In genomic region chr2:203394519-203395227, GRCh38 we compare ENCODE assay signal across 15 cellular contexts.
DNase-seq lines count a peak whose midpoint lies in the region; ATAC-seq and TF ChIP-seq lines count a peak whose summit lies in the region.
"Had no signal": no experiment of that assay in that cellular context is flagged by ENCODE, and none has a peak within 500 bp of the region (broad histone marks: within the 10 kb centered on the region; RNA-seq: fewer than 3 reads in every experiment).

No MANE protein-coding gene starts in this region.

- H3K27me3 Mint-ChIP-seq in activated CD4-positive, alpha-beta T cell treated with anti-CD3 and anti-CD28 coated beads for 36 hours = no peaks in the 10 kb centered on the region
- H3K27me3 Mint-ChIP-seq in endodermal cell (ENCODE audit: insufficient read depth) (no peaks in the 10 kb centered on the region), progenitor cell of endocrine pancreas (no peaks in the 10 kb centered on the region)

- peaks cover 44% of the 10 kb centered on the region for H3K36me3 ChIP-seq in endodermal cell (ENCODE audit: control insufficient read depth, insufficient read depth, low read length)
- H3K36me3 ChIP-seq: colonic mucosa had no signal

- peaks cover 35% of the 10 kb centered on the region for H3K36me3 Mint-ChIP-seq in activated CD4-positive, alpha-beta T cell treated with anti-CD3 and anti-CD28 coated beads for 36 hours (ENCODE audit: low read depth)
- H3K36me3 Mint-ChIP-seq in endodermal cell (ENCODE audit: low read depth) (peaks cover 54% of the 10 kb centered on the region), progenitor cell of endocrine pancreas (ENCODE audit: insufficient read depth) (peaks cover 28% of the 10 kb centered on the region)
- peaks cover 26% of the 10 kb centered on the region for H3K36me3 Mint-ChIP-seq in stimulated activated effector memory CD8-positive, alpha-beta T cell treated with anti-CD3 and anti-CD28 coated beads, Interleukin-12 subunit alpha, Interleukin-12 subunit beta, amount 100 ng/mL, for 72 hours

- CTCF ChIA-PET in activated CD4-positive, alpha-beta T cell treated with anti-CD3 and anti-CD28 coated beads for 36 hours (lab: Charles Lee) = interaction anchor here (1.2 kb wide), 1 partner anchor 423 kb away, joined by 4 read pairs; no protein-coding TSS in a partner anchor

- intact Hi-C loops in activated CD4-positive, alpha-beta T cell treated with anti-CD3 and anti-CD28 coated beads for 36 hours (cut with DNase I, micrococcal nuclease) = no loop called here

- DNase-seq in activated CD4-positive, alpha-beta T cell treated with anti-CD3 and anti-CD28 coated beads for 36 hours = peak; percentile 23
- DNase-seq in activated CD4-positive, alpha-beta T cell treated with anti-CD3 and anti-CD28 coated beads for 4 hours = no peak
- DNase-seq in NCI-H460 (ENCODE audit: extremely low read depth, low read depth) = peak; percentile 67
- DNase-seq in endodermal cell = peak; percentile 61
- DNase-seq in progenitor cell of endocrine pancreas (ENCODE audit: low spot score, unreplicated experiment) = no peak
- DNase-seq in NCI-H2107 treated with DMSO at 0.1 percent for 48 hours (lab: John Stamatoyannopoulos, UW; ENCODE audit: unreplicated experiment) = no peak
- DNase-seq in stimulated activated effector memory CD8-positive, alpha-beta T cell treated with anti-CD3 and anti-CD28 coated beads, Interleukin-12 subunit alpha, Interleukin-12 subunit beta, amount 100 ng/mL, for 72 hours (ENCODE audit: low spot score in 2 of 2) = no peak
- DNase-seq: activated CD4-positive, CD25-positive, alpha-beta regulatory T cell; colonic mucosa; islet precursor cell; NCI-H1105; NCI-H69; psoas muscle had no signal

- POLR2A ChIA-PET in activated CD4-positive, alpha-beta T cell treated with anti-CD3 and anti-CD28 coated beads for 36 hours (lab: Charles Lee) = no interaction called here

- H3K9me3 Mint-ChIP-seq in activated CD4-positive, alpha-beta T cell treated with anti-CD3 and anti-CD28 coated beads for 36 hours (ENCODE audit: low read depth) = peaks cover 5% of the 10 kb centered on the region
- H3K9me3 Mint-ChIP-seq in endodermal cell = no peaks in the 10 kb centered on the region
- H3K9me3 Mint-ChIP-seq in progenitor cell of endocrine pancreas (ENCODE audit: low read depth) = no peaks in the 10 kb centered on the region
- H3K9me3 Mint-ChIP-seq in stimulated activated effector memory CD8-positive, alpha-beta T cell treated with anti-CD3 and anti-CD28 coated beads, Interleukin-12 subunit alpha, Interleukin-12 subunit beta, amount 100 ng/mL, for 72 hours = no peaks in the 10 kb centered on the region

- no peak overlapping the region for H3K4me3 Mint-ChIP-seq in activated CD4-positive, alpha-beta T cell treated with anti-CD3 and anti-CD28 coated beads for 36 hours
- H3K4me3 Mint-ChIP-seq in endodermal cell = no peak overlapping the region
- no peak overlapping the region for H3K4me3 Mint-ChIP-seq in progenitor cell of endocrine pancreas (ENCODE audit: low read depth)
- no peak overlapping the region for H3K4me3 Mint-ChIP-seq in stimulated activated effector memory CD8-positive, alpha-beta T cell treated with anti-CD3 and anti-CD28 coated beads, Interleukin-12 subunit alpha, Interleukin-12 subunit beta, amount 100 ng/mL, for 72 hours

- no peak overlapping the region for H3K4me3 ChIP-seq in endodermal cell (ENCODE audit: low read length)
- H3K4me3 ChIP-seq: colonic mucosa, HAP-1, psoas muscle had no signal

- no peaks in the 10 kb centered on the region for H3K4me1 Mint-ChIP-seq in activated CD4-positive, alpha-beta T cell treated with anti-CD3 and anti-CD28 coated beads for 36 hours
- H3K4me1 Mint-ChIP-seq in endodermal cell (peaks cover 4% of the 10 kb centered on the region), progenitor cell of endocrine pancreas (ENCODE audit: low read depth) (no peaks in the 10 kb centered on the region)
- H3K4me1 Mint-ChIP-seq in stimulated activated effector memory CD8-positive, alpha-beta T cell treated with anti-CD3 and anti-CD28 coated beads, Interleukin-12 subunit alpha, Interleukin-12 subunit beta, amount 100 ng/mL, for 72 hours = no peaks in the 10 kb centered on the region

- H3K27ac Mint-ChIP-seq in activated CD4-positive, alpha-beta T cell treated with anti-CD3 and anti-CD28 coated beads for 36 hours = no peak overlapping the region
- H3K27ac Mint-ChIP-seq in endodermal cell (no peak overlapping the region), progenitor cell of endocrine pancreas (no peak overlapping the region)
- H3K27ac Mint-ChIP-seq in stimulated activated effector memory CD8-positive, alpha-beta T cell treated with anti-CD3 and anti-CD28 coated beads, Interleukin-12 subunit alpha, Interleukin-12 subunit beta, amount 100 ng/mL, for 72 hours = no peak overlapping the region

- H3K4me1 ChIP-seq in endodermal cell (ENCODE audit: control insufficient read depth, insufficient read depth, low read length) = no peaks in the 10 kb centered on the region
- H3K4me1 ChIP-seq: colonic mucosa, HAP-1, psoas muscle had no signal

- H3K27ac ChIP-seq in endodermal cell (ENCODE audit: low read depth, low read length) = no peak overlapping the region
- H3K27ac ChIP-seq: colonic mucosa, psoas muscle had no signal

- TF ChIP-seq CTCF in endodermal cell (conservative IDR thresholded peaks at IDR 0.05) (peak; percentile 70), progenitor cell of endocrine pancreas (IDR thresholded peaks at IDR 0.05; ENCODE audit: unreplicated experiment) (peak; percentile 29)

- no peak overlapping the region for H3K9ac ChIP-seq in endodermal cell (ENCODE audit: extremely low read depth, low read length, poor library complexity, severe bottlenecking)

- no peak for ATAC-seq in activated CD4-positive, alpha-beta T cell treated with anti-CD3 and anti-CD28 coated beads for 36 hours
- no peak for ATAC-seq in stimulated activated effector memory CD8-positive, alpha-beta T cell treated with anti-CD3 and anti-CD28 coated beads, Interleukin-12 subunit alpha, Interleukin-12 subunit beta, amount 100 ng/mL, for 72 hours
- ATAC-seq in HG03439 (IDR thresholded peaks at IDR 0.05; ENCODE audit: unreplicated experiment) = no peak

- H3K27me3 ChIP-seq in endodermal cell (ENCODE audit: control insufficient read depth, insufficient read depth, low read length, poor library complexity, severe bottlenecking) = no peaks in the 10 kb centered on the region
- H3K27me3 ChIP-seq: colonic mucosa had no signal

- 90 to 92% methylated on average over 9 of the region's 9 CpGs for WGBS in endodermal cell (ENCODE audit: insufficient coverage in 1 of 2, insufficient read length in 1 of 2), 2 experiments

- peaks cover 8% of the 10 kb centered on the region for H3K9me3 ChIP-seq in endodermal cell (ENCODE audit: control insufficient read depth, low read length)
- H3K9me3 ChIP-seq: colonic mucosa, HAP-1, psoas muscle had no signal

Comparison
In these comparisons a context has a peak if more than half of its experiments do, and no peak if none do; other contexts are left out.
1. DNase-seq: peak in activated CD4-positive, alpha-beta T cell treated with anti-CD3 and anti-CD28 coated beads for 36 hours (single experiment), NCI-H460 (single experiment) and endodermal cell (single experiment); none in activated CD4-positive, alpha-beta T cell treated with anti-CD3 and anti-CD28 coated beads for 4 hours (0 of 2), progenitor cell of endocrine pancreas (single experiment), NCI-H2107 treated with DMSO at 0.1 percent for 48 hours (single experiment) and stimulated activated effector memory CD8-positive, alpha-beta T cell treated with anti-CD3 and anti-CD28 coated beads, Interleukin-12 subunit alpha, Interleukin-12 subunit beta, amount 100 ng/mL, for 72 hours (0 of 2).